8 cellular contexts compared by ENCODE assay signal in the genomic region with DNA sequence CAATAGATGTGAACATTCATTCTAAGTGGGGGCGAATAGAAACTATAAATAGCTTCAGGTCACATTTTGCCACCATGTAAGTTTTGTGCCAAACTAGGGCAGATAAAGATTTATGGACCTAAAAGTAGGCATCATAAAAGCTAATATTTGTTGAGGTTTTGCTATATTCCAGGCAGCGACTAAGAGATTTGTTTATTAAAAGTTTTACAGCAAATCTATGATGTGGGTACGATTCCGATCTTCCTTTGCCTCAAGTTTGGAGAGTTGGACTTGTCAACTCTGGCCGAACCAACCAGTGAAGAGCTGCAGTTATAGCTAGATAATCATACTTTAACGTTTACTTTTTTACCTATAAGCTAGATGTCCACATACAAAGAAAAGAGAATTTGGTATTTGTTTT. TPM values are rescaled to one million over a fixed set of nuclear protein-coding genes. Genes with fewer than 3 reads are reported as not detected.
DNase-seq lines count a peak whose midpoint lies in the region; ATAC-seq and TF ChIP-seq lines count a peak whose summit lies in the region.

No MANE protein-coding gene starts in this region.

- peaks cover 18% of the 10 kb centered on the region; the same call in 1 of the 2 replicates for H4K20me1 ChIP-seq in KMS-11 (ENCODE audit: insufficient read depth)

- H3K9me3 Mint-ChIP-seq in naive thymus-derived CD8-positive, alpha-beta T cell = no peaks in the 10 kb centered on the region

- DNase-seq in AG09309 (ENCODE audit: low read depth) = no peak
- DNase-seq in naive thymus-derived CD8-positive, alpha-beta T cell = no peak
- no peak for DNase-seq in hypothalamus (lab: John Stamatoyannopoulos, UW)
- no peak for DNase-seq in dermis blood vessel endothelial cell
- no peak for DNase-seq in GM20000 (ENCODE audit: low spot score)
- DNase-seq in NCI-H1417 (lab: John Stamatoyannopoulos, UW) = no peak

- H2AFZ ChIP-seq in KMS-11 (ENCODE audit: low read depth) = no peak overlapping the region

- peak overlapping the region; percentile 97 for H3K4me2 ChIP-seq in KMS-11

- no peak overlapping the region; the same call in 1 of the 2 replicates for H3K27ac ChIP-seq in KMS-11
- peak overlapping the region; percentile 99 for H3K27ac ChIP-seq in cingulate gyrus (ENCODE audit: low read depth, low read length)

- peaks cover 22 to 53% (median 49%) of the 10 kb centered on the region in 4 donors for H3K4me1 Mint-ChIP-seq in naive thymus-derived CD8-positive, alpha-beta T cell

- no peaks in the 10 kb centered on the region for H3K36me3 ChIP-seq in KMS-11 (ENCODE audit: insufficient read depth)

- H3K4me1 ChIP-seq in KMS-11 (ENCODE audit: low read depth, poor library complexity, severe bottlenecking) = peaks cover 12% of the 10 kb centered on the region

- TF ChIP-seq CTCF in AG09309 (IDR thresholded peaks at IDR 0.05; ENCODE audit: control insufficient read depth, insufficient read depth, low read depth, low read length, missing control alignments) = no peak
- TF ChIP-seq CTCF in KMS-11 (conservative IDR thresholded peaks at IDR 0.05; ENCODE audit: low read depth, low read length) = no peak
- no peak for TF ChIP-seq CTCF in GM20000 (IDR thresholded peaks at IDR 0.05; ENCODE audit: extremely low read depth, missing control alignments)

- peak overlapping the region; percentile 84 to 94 (median 90) for H3K4me3 Mint-ChIP-seq in naive thymus-derived CD8-positive, alpha-beta T cell

- H3K36me3 Mint-ChIP-seq in naive thymus-derived CD8-positive, alpha-beta T cell = peaks cover 0 to 27% (median 3%) of the 10 kb centered on the region in 3 donors

- H3K79me2 ChIP-seq in KMS-11 (ENCODE audit: insufficient read depth, low read depth) = peaks cover 56% of the 10 kb centered on the region

- ATAC-seq in naive thymus-derived CD8-positive, alpha-beta T cell = no peak

- H3K27me3 ChIP-seq in KMS-11 (ENCODE audit: insufficient read depth, low read depth) = no peaks in the 10 kb centered on the region

- POLR2A ChIA-PET in naive thymus-derived CD8-positive, alpha-beta T cell (lab: Charles Lee) = interaction anchor here (0.9 to 1.5 kb wide), 2 partner anchors 17 to 26 kb away, joined by 3 to 4 read pairs; partner anchors contain the start of genes SOCS4 and WDHD1

- H3K4me3 ChIP-seq in AG09309 (ENCODE audit: control insufficient read depth, low read depth, low read length) (peak overlapping the region; percentile 93), KMS-11 (IDR thresholded peaks at IDR 0.05; ENCODE audit: insufficient read depth, low read depth, low read length) (no peak overlapping the region)

- H3K27ac Mint-ChIP-seq in naive thymus-derived CD8-positive, alpha-beta T cell = peak overlapping the region; percentile 90 to 99 (median 98)

- H3K9ac ChIP-seq in KMS-11 = no peak overlapping the region

- no peaks in the 10 kb centered on the region for H3K27me3 Mint-ChIP-seq in naive thymus-derived CD8-positive, alpha-beta T cell

RNA-seq across cellular contexts. Expression of gene MAPK1IP1L, which starts 1.6 kb away (rescaled TPM):
- 10 to 100 TPM; 73.6 to 75.4 TPM for total RNA-seq in naive thymus-derived CD8-positive, alpha-beta T cell
- polyA plus RNA-seq in naive thymus-derived CD8-positive, alpha-beta T cell = 10 to 100 TPM; 59.4 to 75.4 (median 65.7) TPM
- 22.5 and 35.2 TPM in 2 replicates for total RNA-seq in dermis blood vessel endothelial cell

RNA-seq across cellular contexts. Expression of gene SOCS4, which starts 26.0 kb away (rescaled TPM):
- total RNA-seq in naive thymus-derived CD8-positive, alpha-beta T cell = 10 to 100 TPM; 20.2 to 22.5 TPM
- polyA plus RNA-seq in naive thymus-derived CD8-positive, alpha-beta T cell = 1 to 10 TPM; 1.5 to 2.9 (median 1.9) TPM
- 21.4 and 25.5 TPM in 2 replicates for total RNA-seq in dermis blood vessel endothelial cell

RNA-seq across cellular contexts. Expression of gene WDHD1, which starts 26.1 kb away (rescaled TPM):
- 1 to 10 TPM; 3.9 to 4.9 TPM for total RNA-seq in naive thymus-derived CD8-positive, alpha-beta T cell
- polyA plus RNA-seq in naive thymus-derived CD8-positive, alpha-beta T cell = 1 to 10 TPM; 2.2 to 3.8 (median 2.4) TPM
- total RNA-seq in dermis blood vessel endothelial cell = 8.3 and 16.7 TPM in 2 replicates
